ENCODE assay signal across 9 cellular contexts in the genomic region with DNA sequence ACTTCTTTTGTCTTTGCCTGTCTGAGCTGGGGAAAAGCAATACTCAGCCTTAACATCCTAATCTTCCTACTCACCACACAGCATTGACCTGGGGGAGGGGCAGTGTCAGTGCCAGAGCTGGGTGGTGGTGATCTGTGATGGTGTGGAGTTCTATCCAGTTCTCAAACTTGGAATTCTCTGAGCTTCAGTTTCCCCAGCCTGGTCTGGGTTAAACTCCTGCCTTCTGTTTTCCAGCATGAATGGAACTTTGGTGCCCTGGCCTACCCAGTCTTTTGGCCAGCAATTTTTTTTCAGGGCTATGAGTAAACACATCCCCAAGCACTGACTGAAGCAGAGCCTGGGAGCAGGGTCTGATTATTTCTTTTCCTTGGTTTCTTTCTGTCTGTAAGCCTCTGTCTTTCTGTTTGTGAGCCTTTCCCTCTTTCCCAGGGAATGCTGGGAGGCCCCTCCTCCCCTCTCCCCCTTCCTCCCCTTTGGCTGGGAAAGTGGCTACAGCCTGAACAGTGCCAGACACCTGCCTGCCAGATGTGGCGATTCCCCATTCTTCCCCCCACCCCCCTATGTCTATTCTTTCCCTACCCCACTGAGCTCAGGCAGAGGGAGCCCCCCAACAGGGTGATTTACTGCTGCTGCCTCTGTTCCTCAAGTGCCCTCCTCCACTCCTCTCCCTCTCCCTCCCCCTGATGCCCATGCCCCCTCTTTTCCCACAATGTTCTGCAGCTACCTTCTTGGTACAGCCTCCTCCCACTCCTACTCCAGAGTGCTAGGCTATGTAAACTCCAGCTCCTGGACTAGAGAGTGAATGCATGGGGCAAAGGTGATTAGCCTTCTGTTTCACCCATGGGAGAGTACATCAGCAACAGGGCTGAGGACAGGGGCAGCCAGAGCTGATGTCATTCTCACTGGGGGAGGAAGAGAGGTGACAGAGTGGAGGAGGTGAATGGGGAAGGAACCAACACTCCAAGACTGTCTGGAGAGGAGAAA. TPM values are rescaled to one million over a fixed set of nuclear protein-coding genes. Genes with fewer than 3 reads are reported as not detected.
A peak's percentile ranks its signal among the peaks of the same experiment; 100 is the strongest.
DNase-seq lines count a peak whose midpoint lies in the region; ATAC-seq and TF ChIP-seq lines count a peak whose summit lies in the region.
"Had no signal": no experiment of that assay in that cellular context is flagged by ENCODE, and none has a peak within 500 bp of the region (broad histone marks: within the 10 kb centered on the region; RNA-seq: fewer than 3 reads in every experiment).

No MANE protein-coding gene starts in this region.

- no peak for ATAC-seq in activated naive CD4-positive, alpha-beta T cell treated with anti-CD3 and anti-CD28 coated beads, Interleukin-2, amount 50 U/mL, for 72 hours
- ATAC-seq in HG03354 (IDR thresholded peaks at IDR 0.05; ENCODE audit: poor library complexity, severe bottlenecking, unreplicated experiment) = no peak

- peaks cover 8 to 14% of the 10 kb centered on the region in 2 donors for H3K4me1 ChIP-seq in uterus

- TF ChIP-seq CTCF in brain (conservative IDR thresholded peaks at IDR 0.05) = no peak
- TF ChIP-seq CTCF in uterus (IDR thresholded peaks at IDR 0.05) = no peak

- intact Hi-C loops in activated naive CD4-positive, alpha-beta T cell treated with anti-CD3 and anti-CD28 coated beads for 36 hours (cut with micrococcal nuclease) = no loop called here
- intact Hi-C loops in uterus (cut with DNase I; ENCODE audit: low total_unique reads) = no loop called here

- H3K4me3 ChIP-seq in uterus = no peak overlapping the region

- peaks cover 20% of the 10 kb centered on the region for H3K4me1 Mint-ChIP-seq in activated naive CD4-positive, alpha-beta T cell treated with anti-CD3 and anti-CD28 coated beads for 36 hours (ENCODE audit: low read depth)
- peaks cover 3% of the 10 kb centered on the region for H3K4me1 Mint-ChIP-seq in brain

- no peaks in the 10 kb centered on the region for H3K27me3 Mint-ChIP-seq in activated naive CD4-positive, alpha-beta T cell treated with anti-CD3 and anti-CD28 coated beads for 36 hours (ENCODE audit: low read depth)
- no peaks in the 10 kb centered on the region for H3K27me3 Mint-ChIP-seq in brain

- H3K9me3 ChIP-seq in uterus = no peaks in the 10 kb centered on the region

- no peak for TF ChIP-seq POLR2A in uterus (IDR thresholded peaks at IDR 0.05)

- peak overlapping the region; percentile 92 to 96 for H3K27ac ChIP-seq in uterus

- no peaks in the 10 kb centered on the region for H3K9me3 Mint-ChIP-seq in activated naive CD4-positive, alpha-beta T cell treated with anti-CD3 and anti-CD28 coated beads for 36 hours
- no peaks in the 10 kb centered on the region for H3K9me3 Mint-ChIP-seq in activated naive CD4-positive, alpha-beta T cell treated with anti-CD3 and anti-CD28 coated beads, Interleukin-2, amount 50 U/mL, for 72 hours
- peaks cover 0 to 3% (median 0%) of the 10 kb centered on the region in 5 experiments for H3K9me3 Mint-ChIP-seq in brain

- CTCF ChIA-PET in activated naive CD4-positive, alpha-beta T cell treated with anti-CD3 and anti-CD28 coated beads for 36 hours (lab: Charles Lee) = interaction anchor here (0.6 to 1.7 kb wide), 11 partner anchors 8 to 145 kb away, joined by 3 to 5 read pairs (median 3); a partner anchor contains a TSS

- H3K36me3 ChIP-seq in uterus = no peaks in the 10 kb centered on the region

- H3K27me3 ChIP-seq in uterus = no peaks in the 10 kb centered on the region

- peaks cover 11% of the 10 kb centered on the region for H3K36me3 Mint-ChIP-seq in activated naive CD4-positive, alpha-beta T cell treated with anti-CD3 and anti-CD28 coated beads for 36 hours (ENCODE audit: low read depth)
- no peaks in the 10 kb centered on the region for H3K36me3 Mint-ChIP-seq in activated naive CD4-positive, alpha-beta T cell treated with anti-CD3 and anti-CD28 coated beads, Interleukin-2, amount 50 U/mL, for 72 hours
- peaks cover 17% of the 10 kb centered on the region for H3K36me3 Mint-ChIP-seq in brain

- H3K27ac Mint-ChIP-seq in activated naive CD4-positive, alpha-beta T cell treated with anti-CD3 and anti-CD28 coated beads for 36 hours = peak overlapping the region; percentile 73
- peak overlapping the region in 1 of 2 donors; percentile 87 for H3K27ac Mint-ChIP-seq in activated naive CD4-positive, alpha-beta T cell treated with anti-CD3 and anti-CD28 coated beads, Interleukin-2, amount 50 U/mL, for 72 hours
- peak overlapping the region in 3 of 5 experiments; percentile 99 to 100 (median 100) for H3K27ac Mint-ChIP-seq in brain

- no peak overlapping the region for H3K4me3 Mint-ChIP-seq in activated naive CD4-positive, alpha-beta T cell treated with anti-CD3 and anti-CD28 coated beads for 36 hours
- peak overlapping the region; percentile 85 to 92 (median 87) for H3K4me3 Mint-ChIP-seq in brain

- no peak for DNase-seq in activated naive CD4-positive, alpha-beta T cell treated with anti-CD3 and anti-CD28 coated beads for 36 hours
- no peak for DNase-seq in activated naive CD4-positive, alpha-beta T cell treated with anti-CD3 and anti-CD28 coated beads, Interleukin-2, amount 50 U/mL, for 72 hours (ENCODE audit: low spot score in 2 of 2)
- DNase-seq in medulla oblongata (ENCODE audit: extremely low spot score) = peak; percentile 67
- peak; percentile 74 to 79 for DNase-seq in uterus
- DNase-seq in NK-92 treated with Interleukin-12 subunit alpha and Interleukin-12 subunit beta, amount 100 ng/mL, for 24 hours (lab: John Stamatoyannopoulos, UW) = no peak
- DNase-seq in activated gamma-delta T cell treated with Interleukin-2 at 50 U/mL for 16 hours = no peak

RNA-seq across cellular contexts. Expression of a gene that starts 11.1 kb away (rescaled TPM):
- total RNA-seq in activated naive CD4-positive, alpha-beta T cell treated with anti-CD3 and anti-CD28 coated beads for 36 hours = 1 to 10 TPM; 1.2 TPM
- 1 to 10 TPM; 2.0 to 4.1 TPM for total RNA-seq in activated naive CD4-positive, alpha-beta T cell treated with anti-CD3 and anti-CD28 coated beads, Interleukin-2, amount 50 U/mL, for 72 hours
- polyA plus RNA-seq in brain (ENCODE audit: insufficient read depth, low read depth, low replicate concordance) = not detected
- total RNA-seq in uterus = under 1 TPM in 2 of 4 donors, not detected in 2; 0.21 to 0.27 TPM
- polyA plus RNA-seq: BJ had no signal

RNA-seq across cellular contexts. Expression of a gene that starts 28.3 kb away (rescaled TPM):
- 100 to 1,000 TPM in 1 of 2 experiments, 10 to 100 TPM in 1; 98.0 to 105 TPM for total RNA-seq in activated naive CD4-positive, alpha-beta T cell treated with anti-CD3 and anti-CD28 coated beads for 36 hours
- total RNA-seq in activated naive CD4-positive, alpha-beta T cell treated with anti-CD3 and anti-CD28 coated beads, Interleukin-2, amount 50 U/mL, for 72 hours = 100 to 1,000 TPM in 1 of 2 donors, 10 to 100 TPM in 1; 99.1 to 101 TPM
- 220 TPM for polyA plus RNA-seq in brain (ENCODE audit: insufficient read depth, low read depth, low replicate concordance)
- 100 to 1,000 TPM in 3 of 4 donors, 10 to 100 TPM in 1; 32.3 to 141 (median 120) TPM for total RNA-seq in uterus

RNA-seq across cellular contexts. Expression of a gene that starts 31.4 kb away (rescaled TPM):
- 1 to 10 TPM in 1 of 2 experiments, under 1 TPM in 1; 0.93 to 1.1 TPM for total RNA-seq in activated naive CD4-positive, alpha-beta T cell treated with anti-CD3 and anti-CD28 coated beads for 36 hours
- 1 to 10 TPM; 1.2 to 1.8 TPM for total RNA-seq in activated naive CD4-positive, alpha-beta T cell treated with anti-CD3 and anti-CD28 coated beads, Interleukin-2, amount 50 U/mL, for 72 hours
- polyA plus RNA-seq in brain (ENCODE audit: insufficient read depth, low read depth, low replicate concordance) = 109 TPM
- 10 to 100 TPM in 1 of 4 donors, 1 to 10 TPM in 1, under 1 TPM in 2; 0.26 to 16.9 (median 3.2) TPM for total RNA-seq in uterus

RNA-seq across cellular contexts. Expression of a gene that starts 52.4 kb away (rescaled TPM):
- not detected for total RNA-seq in activated naive CD4-positive, alpha-beta T cell treated with anti-CD3 and anti-CD28 coated beads for 36 hours
- total RNA-seq in activated naive CD4-positive, alpha-beta T cell treated with anti-CD3 and anti-CD28 coated beads, Interleukin-2, amount 50 U/mL, for 72 hours = under 1 TPM in 1 of 2 donors, not detected in 1; 0.20 TPM
- polyA plus RNA-seq in brain (ENCODE audit: insufficient read depth, low read depth, low replicate concordance) = 0.83 TPM
- total RNA-seq in uterus = 1 to 10 TPM in 1 of 4 donors, under 1 TPM in 1, not detected in 2; 0.40 to 1.2 TPM

Comparison
In these comparisons a context has a peak if more than half of its experiments do, and no peak if none do; other contexts are left out.
1. DNase-seq: peak in medulla oblongata (single experiment) and uterus (2 of 2); none in activated naive CD4-positive, alpha-beta T cell treated with anti-CD3 and anti-CD28 coated beads for 36 hours (single experiment), activated naive CD4-positive, alpha-beta T cell treated with anti-CD3 and anti-CD28 coated beads, Interleukin-2, amount 50 U/mL, for 72 hours (0 of 2), NK-92 treated with Interleukin-12 subunit alpha and Interleukin-12 subunit beta, amount 100 ng/mL, for 24 hours (single experiment) and activated gamma-delta T cell treated with Interleukin-2 at 50 U/mL for 16 hours (single experiment).